Comparison of ENCODE assay signal across 19 cellular contexts in genomic region chr4:124481123-124481522, GRCh38.
DNase-seq lines count a peak whose midpoint lies in the region; ATAC-seq, FAIRE-seq and TF ChIP-seq lines count a peak whose summit lies in the region.
"Had no signal": no experiment of that assay in that cellular context is flagged by ENCODE, and none has a peak within 500 bp of the region (broad histone marks: within the 10 kb centered on the region; RNA-seq: fewer than 3 reads in every experiment).

No MANE protein-coding gene starts in this region.

- H3K27me3 Mint-ChIP-seq in glutamatergic neuron (ENCODE audit: unreplicated experiment) = peaks cover 4% of the 10 kb centered on the region
- H3K27me3 Mint-ChIP-seq: CD4-positive, CD25-positive, alpha-beta regulatory T cell had no signal

- H4K8ac ChIP-seq in trophoblast cell (ENCODE audit: low read depth, low read length) = no peak overlapping the region

- peak overlapping the region; percentile 4 for H3K27ac Mint-ChIP-seq in glutamatergic neuron (ENCODE audit: unreplicated experiment)
- H3K27ac Mint-ChIP-seq: CD4-positive, CD25-positive, alpha-beta regulatory T cell had no signal

- H3K36me3 Mint-ChIP-seq in glutamatergic neuron (ENCODE audit: unreplicated experiment) = no peaks in the 10 kb centered on the region
- H3K36me3 Mint-ChIP-seq: CD4-positive, CD25-positive, alpha-beta regulatory T cell had no signal

- H3K79me1 ChIP-seq in trophoblast cell (ENCODE audit: low read length) = peaks cover 2% of the 10 kb centered on the region

- no peak overlapping the region for H3K23ac ChIP-seq in trophoblast cell (ENCODE audit: low read length)

- H3K4me3 Mint-ChIP-seq in glutamatergic neuron (ENCODE audit: unreplicated experiment) = no peak overlapping the region
- H3K4me3 Mint-ChIP-seq: CD4-positive, CD25-positive, alpha-beta regulatory T cell; H9 had no signal

- H3K27me3 ChIP-seq in trophoblast cell (ENCODE audit: insufficient read depth, low read length) (no peaks in the 10 kb centered on the region), esophagus squamous epithelium (no peaks in the 10 kb centered on the region), pancreas (no peaks in the 10 kb centered on the region)
- H3K27me3 ChIP-seq: BLaER1 treated with 17β-estradiol and CSF1 and Interleukin-3, amounts not matched to agents 10 nM and 100 nM had no signal

- H2BK5ac ChIP-seq in trophoblast cell (ENCODE audit: low read depth, low read length, poor library complexity) = no peak overlapping the region

- peaks cover 9% of the 10 kb centered on the region for H3K9me3 Mint-ChIP-seq in glutamatergic neuron (ENCODE audit: unreplicated experiment)

- no peak overlapping the region for H3K18ac ChIP-seq in trophoblast cell (ENCODE audit: low read length)

- no peak overlapping the region for H3K4me3 ChIP-seq in trophoblast cell (ENCODE audit: low read depth, low read length)
- H3K4me3 ChIP-seq in esophagus squamous epithelium = no peak overlapping the region
- H3K4me3 ChIP-seq in pancreas = no peak overlapping the region
- H3K4me3 ChIP-seq: A549; BLaER1 treated with 17β-estradiol and CSF1 and Interleukin-3, amounts not matched to agents 10 nM and 100 nM had no signal

- TF ChIP-seq CTCF in glutamatergic neuron (IDR thresholded peaks at IDR 0.05; ENCODE audit: partially characterized antibody, unreplicated experiment) = no peak
- no peak for TF ChIP-seq CTCF in esophagus squamous epithelium (IDR thresholded peaks at IDR 0.05)
- no peak for TF ChIP-seq CTCF in pancreas (IDR thresholded peaks at IDR 0.05)

- H2BK120ac ChIP-seq in trophoblast cell (ENCODE audit: insufficient read depth, low read length, poor library complexity) = no peak overlapping the region

- H3K4me1 Mint-ChIP-seq in glutamatergic neuron (ENCODE audit: low read depth, unreplicated experiment) = peaks cover 18% of the 10 kb centered on the region
- H3K4me1 Mint-ChIP-seq: CD4-positive, CD25-positive, alpha-beta regulatory T cell had no signal

- peaks cover 2% of the 10 kb centered on the region in 2 experiments for H3K4me1 ChIP-seq in trophoblast cell (ENCODE audit: control insufficient read depth in 1 of 2, insufficient read depth in 2 of 2, low read length in 2 of 2)
- H3K4me1 ChIP-seq in esophagus squamous epithelium = no peaks in the 10 kb centered on the region
- H3K4me1 ChIP-seq in pancreas = peaks cover 0 to 10% (median 0%) of the 10 kb centered on the region in 3 donors
- H3K4me1 ChIP-seq: A549; BLaER1 treated with 17β-estradiol and CSF1 and Interleukin-3, amounts not matched to agents 10 nM and 100 nM had no signal

- H3K9me3 ChIP-seq in trophoblast cell (ENCODE audit: insufficient read depth, low read depth, low read length) (no peaks in the 10 kb centered on the region), esophagus squamous epithelium (no peaks in the 10 kb centered on the region), pancreas (no peaks in the 10 kb centered on the region)
- H3K9me3 ChIP-seq: A549; BLaER1 treated with 17β-estradiol and CSF1 and Interleukin-3, amounts not matched to agents 10 nM and 100 nM had no signal

- FAIRE-seq in pancreas (lab: Jason Lieb, UNC) = no peak
- no peak for FAIRE-seq in H54 (lab: Jason Lieb, UNC)
- FAIRE-seq: A549, GM19239 had no signal

- no peak overlapping the region for H3K14ac ChIP-seq in trophoblast cell (ENCODE audit: low read length)

- TF ChIP-seq POLR2A in esophagus squamous epithelium (IDR thresholded peaks at IDR 0.05) (no peak), H54 (IDR thresholded peaks at IDR 0.05; ENCODE audit: low read depth, low read length) (no peak)

- no peaks in the 10 kb centered on the region for H3K36me3 ChIP-seq in trophoblast cell (ENCODE audit: control insufficient read depth in 1 of 2, insufficient read depth in 2 of 2, low read length in 2 of 2)
- H3K36me3 ChIP-seq in esophagus squamous epithelium = no peaks in the 10 kb centered on the region
- H3K36me3 ChIP-seq in pancreas = no peaks in the 10 kb centered on the region
- H3K36me3 ChIP-seq: BLaER1 treated with 17β-estradiol and CSF1 and Interleukin-3, amounts not matched to agents 10 nM and 100 nM had no signal

- H2BK12ac ChIP-seq in trophoblast cell (ENCODE audit: low read length) = no peak overlapping the region

- WGBS in trophoblast cell (ENCODE audit: extremely low coverage, insufficient coverage, insufficient read length) = no CpG with 5 or more reads among the region's 3 CpGs
- WGBS in esophagus squamous epithelium, 2 donors = 74 to 80% methylated on average over 3 of the region's 3 CpGs
- WGBS in pancreas, 2 donors = 82 to 92% methylated on average over 3 of the region's 3 CpGs

- H4K91ac ChIP-seq in trophoblast cell (ENCODE audit: low read depth, low read length) = no peak overlapping the region

- no peak overlapping the region for H2AFZ ChIP-seq in trophoblast cell (ENCODE audit: insufficient read depth, low read length, poor library complexity)

- no peak overlapping the region for H2AK5ac ChIP-seq in trophoblast cell (ENCODE audit: low read length)

- H3K4me2 ChIP-seq in trophoblast cell (ENCODE audit: low read length) = no peak overlapping the region
- H3K4me2 ChIP-seq: A549; BLaER1 treated with 17β-estradiol and CSF1 and Interleukin-3, amounts not matched to agents 10 nM and 100 nM had no signal

- DNase-seq in ELR (ENCODE audit: low read depth) = peak; percentile 16
- peak; percentile 3 for DNase-seq in RPMI7951 (ENCODE audit: low read depth)
- no peak for DNase-seq in glutamatergic neuron
- peak; percentile 41 to 59 for DNase-seq in trophoblast cell
- DNase-seq in esophagus squamous epithelium (lab: John Stamatoyannopoulos, UW) = no peak
- DNase-seq in pancreas = no peak
- DNase-seq in NCI-H82 (lab: John Stamatoyannopoulos, UW) = no peak
- DNase-seq in H54 (ENCODE audit: insufficient read length, low spot score) = no peak
- DNase-seq: AML-193; Calu3; CD4-positive, CD25-positive, alpha-beta regulatory T cell; DMS79; GF-D8; H9; IMR-90; KBM-7 had no signal

- no peak overlapping the region for H3K4ac ChIP-seq in trophoblast cell (ENCODE audit: low read depth, low read length)

- intact Hi-C loops in esophagus squamous epithelium (cut with DNase I) = no loop called here
- intact Hi-C loops in pancreas (cut with DNase I) = no loop called here

- no peak overlapping the region for H3K9ac ChIP-seq in trophoblast cell (ENCODE audit: low read length)
- H3K9ac ChIP-seq: BLaER1 treated with 17β-estradiol and CSF1 and Interleukin-3, amounts not matched to agents 10 nM and 100 nM had no signal

- no peak overlapping the region for H3K27ac ChIP-seq in trophoblast cell (ENCODE audit: low read depth, low read length)
- no peak overlapping the region for H3K27ac ChIP-seq in esophagus squamous epithelium
- no peak overlapping the region for H3K27ac ChIP-seq in pancreas
- H3K27ac ChIP-seq: A549; BLaER1 treated with 17β-estradiol and CSF1 and Interleukin-3, amounts not matched to agents 10 nM and 100 nM had no signal

- no peak for ATAC-seq in pancreas
- ATAC-seq: A549 had no signal

- H4K12ac ChIP-seq in trophoblast cell (ENCODE audit: low read depth, low read length) = no peak overlapping the region

- H3K79me2 ChIP-seq in trophoblast cell (ENCODE audit: control insufficient read depth, insufficient read depth, low read length, poor library complexity) = no peaks in the 10 kb centered on the region

Comparison
In these comparisons a context has a peak if more than half of its experiments do, and no peak if none do; other contexts are left out.
1. DNase-seq: peak in ELR (single experiment), RPMI7951 (single experiment) and trophoblast cell (2 of 2); none in glutamatergic neuron (single experiment), esophagus squamous epithelium (single experiment), pancreas (0 of 6), NCI-H82 (single experiment) and H54 (single experiment).